ENCODE assay signal across 12 cellular contexts in the genomic region with DNA sequence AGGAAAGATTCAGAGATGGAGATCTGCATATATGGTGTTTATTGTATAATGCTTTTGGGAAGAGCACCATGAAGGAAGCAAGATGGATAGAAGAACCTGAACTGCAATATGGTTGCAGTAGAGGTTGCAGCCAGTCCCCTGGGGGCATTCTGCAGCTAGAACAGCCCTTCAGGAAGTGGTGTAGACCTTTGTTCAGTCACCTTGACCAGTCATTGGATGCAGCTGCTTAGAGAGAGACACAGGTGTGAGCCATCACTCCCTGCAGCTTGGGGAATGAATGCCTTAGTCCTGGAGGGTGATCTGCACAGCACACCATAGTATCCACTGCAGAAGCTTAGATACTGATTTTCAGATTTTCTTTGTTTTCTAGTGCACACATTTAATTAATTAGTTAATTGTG. TPM values are rescaled to one million over a fixed set of nuclear protein-coding genes. Genes with fewer than 3 reads are reported as not detected.
DNase-seq lines count a peak whose midpoint lies in the region; ATAC-seq and TF ChIP-seq lines count a peak whose summit lies in the region.
"Had no signal": no experiment of that assay in that cellular context is flagged by ENCODE, and none has a peak within 500 bp of the region (broad histone marks: within the 10 kb centered on the region; RNA-seq: fewer than 3 reads in every experiment).

No MANE protein-coding gene starts in this region.

- in situ Hi-C loops in GM13976 (cut with MboI; ENCODE audit: low sequenced_read_pairs, unreplicated experiment) = no loop called here

- DNase-seq in DMS153 (lab: John Stamatoyannopoulos, UW) (peak; percentile 75), DMS153 treated with DMSO at 0.1 percent for 48 hours (lab: John Stamatoyannopoulos, UW; ENCODE audit: unreplicated experiment) (no peak), kidney tubule cell (ENCODE audit: low spot score) (peak; percentile 66), SIG-M5 treated with dmso at 0.1 percent for 504 hours (lab: John Stamatoyannopoulos, UW; ENCODE audit: unreplicated experiment) (no peak), GM13976 (ENCODE audit: low spot score) (no peak)
- DNase-seq: activated CD4-positive, alpha-beta T cell treated with anti-CD3 and anti-CD28 coated beads, Interleukin-2, amount 50 U/mL, for 4 hours had no signal

- peaks cover 2 to 59% (median 18%) of the 10 kb centered on the region in 3 donors for H3K4me1 ChIP-seq in gastroesophageal sphincter

- TF ChIP-seq CTCF in gastroesophageal sphincter (IDR thresholded peaks at IDR 0.05) (no peak), GM13976 (IDR thresholded peaks at IDR 0.05; ENCODE audit: borderline replicate concordance, control extremely low read depth, extremely low read depth, insufficient read depth, missing control alignments) (no peak)

- H3K4me3 ChIP-seq in gastroesophageal sphincter = no peak overlapping the region
- H3K4me3 ChIP-seq: hepatocyte had no signal

- H3K9me3 ChIP-seq in gastroesophageal sphincter = no peaks in the 10 kb centered on the region
- H3K9me3 ChIP-seq: neutrophil had no signal

- no peak for TF ChIP-seq EP300 in gastroesophageal sphincter (IDR thresholded peaks at IDR 0.05)

- no peaks in the 10 kb centered on the region for H3K36me3 ChIP-seq in gastroesophageal sphincter
- H3K36me3 ChIP-seq: neutrophil had no signal

- TF ChIP-seq POLR2A in gastroesophageal sphincter (IDR thresholded peaks at IDR 0.05) = no peak

- no peaks in the 10 kb centered on the region for H3K27me3 ChIP-seq in gastroesophageal sphincter
- H3K27me3 ChIP-seq: hepatocyte, neutrophil had no signal

- ATAC-seq in GM21737 (IDR thresholded peaks at IDR 0.05; ENCODE audit: unreplicated experiment) (peak; percentile 65), HG03520 (IDR thresholded peaks at IDR 0.05; ENCODE audit: unreplicated experiment) (peak; percentile 53), gastroesophageal sphincter (no peak)

- no peak overlapping the region for H3K27ac ChIP-seq in gastroesophageal sphincter
- H3K27ac ChIP-seq: 22Rv1, hepatocyte, neutrophil had no signal

RNA-seq across cellular contexts. Expression of a gene that starts 42.3 kb away (rescaled TPM):
- total RNA-seq in gastroesophageal sphincter = 100 to 1,000 TPM; 114 to 250 (median 181) TPM

Comparison
In these comparisons a context has a peak if more than half of its experiments do, and no peak if none do; other contexts are left out.
1. DNase-seq: peak in DMS153 (single experiment) and kidney tubule cell (single experiment); none in DMS153 treated with DMSO at 0.1 percent for 48 hours (single experiment), SIG-M5 treated with dmso at 0.1 percent for 504 hours (single experiment) and GM13976 (single experiment).